11 cellular contexts compared by ENCODE assay signal in the genomic region with DNA sequence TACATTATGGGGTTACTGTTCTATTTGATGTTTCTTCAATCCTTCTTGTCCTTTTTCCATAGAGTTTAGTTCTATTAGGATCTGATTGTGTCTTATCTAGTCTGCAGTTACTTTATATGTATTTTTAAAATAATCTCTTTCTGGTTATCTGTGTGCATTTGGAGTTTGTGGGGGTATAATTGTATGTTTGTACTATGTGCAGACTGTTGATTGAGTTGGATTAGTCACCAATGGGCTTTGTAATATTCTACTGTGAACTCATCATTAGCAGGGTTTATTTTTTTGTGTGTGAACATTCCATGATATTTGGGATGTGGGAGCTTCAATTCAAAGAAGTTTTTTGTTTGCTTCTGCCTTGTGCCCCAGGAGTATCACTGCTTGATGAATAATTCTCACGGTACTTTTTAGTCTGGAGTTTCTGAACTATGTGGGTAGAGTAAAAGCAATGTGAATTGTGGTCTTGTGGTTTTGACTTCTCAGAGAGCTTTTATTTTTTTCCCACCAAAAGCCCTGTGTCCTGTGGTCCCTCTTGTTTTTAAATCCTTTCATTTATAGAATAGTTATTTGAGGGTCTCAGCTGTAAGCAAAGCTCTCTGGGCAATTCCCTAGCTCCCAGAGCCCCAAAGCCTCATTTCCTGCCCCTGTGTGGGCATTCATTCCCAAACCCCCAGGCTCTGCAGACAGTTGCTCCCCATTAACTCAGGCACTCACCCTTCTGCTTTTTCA.
DNase-seq lines count a peak whose midpoint lies in the region; ATAC-seq and TF ChIP-seq lines count a peak whose summit lies in the region.
"Had no signal": no experiment of that assay in that cellular context is flagged by ENCODE, and none has a peak within 500 bp of the region (broad histone marks: within the 10 kb centered on the region; RNA-seq: fewer than 3 reads in every experiment).

No MANE protein-coding gene starts in this region.

- H3K36me3 ChIP-seq in GM06990 (ENCODE audit: control insufficient read depth, insufficient read depth, low read length) (no peaks in the 10 kb centered on the region), aorta (ENCODE audit: control insufficient read depth in 1 of 2, insufficient read depth in 2 of 2, low read length in 1 of 2) (no peaks in the 10 kb centered on the region), prostate gland (no peaks in the 10 kb centered on the region)

- no peaks in the 10 kb centered on the region for H3K27me3 Mint-ChIP-seq in chondrocyte (ENCODE audit: low read depth)

- H3K27me3 ChIP-seq in GM06990 (replicated peaks; ENCODE audit: control insufficient read depth, insufficient read depth, low read length) = no peaks in the 10 kb centered on the region
- H3K27me3 ChIP-seq in aorta (ENCODE audit: control insufficient read depth in 1 of 2, insufficient read depth in 2 of 2, low read length in 1 of 2) = no peaks in the 10 kb centered on the region
- no peaks in the 10 kb centered on the region for H3K27me3 ChIP-seq in prostate gland (replicated peaks; ENCODE audit: insufficient read depth)

- no peak for TF ChIP-seq POLR2A in prostate gland (IDR thresholded peaks at IDR 0.05)

- H3K27ac Mint-ChIP-seq in chondrocyte (ENCODE audit: unreplicated experiment) = peak overlapping the region; percentile 91
- H3K27ac Mint-ChIP-seq: activated T-cell treated with anti-CD3 and anti-CD28 coated beads, Interleukin-2, amount 50 U/mL, for 24 hours had no signal

- H3K4me1 Mint-ChIP-seq in chondrocyte (ENCODE audit: low read depth) = peaks cover 16% of the 10 kb centered on the region

- intact Hi-C loops in aorta (cut with DNase I) (no loop called here), prostate gland (cut with DNase I) (no loop called here)

- no peaks in the 10 kb centered on the region for H3K36me3 Mint-ChIP-seq in chondrocyte (ENCODE audit: low read depth)

- H3K9me3 ChIP-seq in aorta (ENCODE audit: control insufficient read depth, low read length) = no peaks in the 10 kb centered on the region
- H3K9me3 ChIP-seq in prostate gland = no peaks in the 10 kb centered on the region

- H3K4me3 ChIP-seq in GM06990 (replicated peaks; ENCODE audit: low read depth, low read length) = no peak overlapping the region
- H3K4me3 ChIP-seq in aorta (ENCODE audit: low read length in 2 of 2) = no peak overlapping the region
- no peak overlapping the region for H3K4me3 ChIP-seq in prostate gland

- 67% methylated on average over 1 of the region's 1 CpG for WGBS in aorta, 2 donors
- WGBS in prostate gland = 73% methylated on average over 1 of the region's 1 CpG

- ATAC-seq in GM19468 (IDR thresholded peaks at IDR 0.05; ENCODE audit: extremely low read depth, unreplicated experiment) = peak; percentile 38
- ATAC-seq in HG03280 (IDR thresholded peaks at IDR 0.05; ENCODE audit: unreplicated experiment) = peak; percentile 87
- no peak for ATAC-seq in aorta (ENCODE audit: low FRiP score)

- peaks cover 26% of the 10 kb centered on the region for H3K9me3 Mint-ChIP-seq in chondrocyte (ENCODE audit: low read depth)

- H3K27ac ChIP-seq in aorta (ENCODE audit: low read depth in 1 of 2, low read length in 2 of 2) (no peak overlapping the region), prostate gland (no peak overlapping the region)

- DNase-seq in GM06990 (ENCODE audit: extremely low read depth, insufficient read length) (peak; percentile 77), chondrocyte (ENCODE audit: low spot score) (no peak), HUDEP-2 (lab: John Stamatoyannopoulos, UW; ENCODE audit: unreplicated experiment in 76 of 76) (no peak), aorta (no peak), NCI-H2029 (lab: John Stamatoyannopoulos, UW) (no peak), prostate gland (ENCODE audit: low spot score) (no peak)
- DNase-seq: activated T-cell treated with anti-CD3 and anti-CD28 coated beads, Interleukin-2, amount 50 U/mL, for 24 hours; EL; NCI-H2081 treated with DMSO at 0.1 percent for 48 hours had no signal

- H3K4me3 Mint-ChIP-seq in chondrocyte (ENCODE audit: unreplicated experiment) = no peak overlapping the region
- H3K4me3 Mint-ChIP-seq: activated T-cell treated with anti-CD3 and anti-CD28 coated beads, Interleukin-2, amount 50 U/mL, for 24 hours had no signal

- no peaks in the 10 kb centered on the region for H3K4me1 ChIP-seq in aorta (ENCODE audit: control insufficient read depth in 1 of 2, insufficient read depth in 2 of 2, low read length in 2 of 2)
- no peaks in the 10 kb centered on the region for H3K4me1 ChIP-seq in prostate gland (replicated peaks)

- TF ChIP-seq CTCF in GM06990 (IDR thresholded peaks at IDR 0.05; ENCODE audit: insufficient read depth, low read length, poor library complexity, severe bottlenecking) (no peak), chondrocyte (IDR thresholded peaks at IDR 0.05) (no peak), prostate gland (IDR thresholded peaks at IDR 0.05) (no peak)
